26 cellular contexts compared by ENCODE assay signal in genomic region chr6:6796818-6797217, GRCh38.
DNase-seq lines count a peak whose midpoint lies in the region; ATAC-seq, FAIRE-seq and TF ChIP-seq lines count a peak whose summit lies in the region.
"Had no signal": no experiment of that assay in that cellular context is flagged by ENCODE, and none has a peak within 500 bp of the region (broad histone marks: within the 10 kb centered on the region; RNA-seq: fewer than 3 reads in every experiment).

No MANE protein-coding gene starts in this region.

- no peak overlapping the region for H2BK12ac ChIP-seq in neuronal stem cell (ENCODE audit: low read length)

- ATAC-seq in GM12878 (no peak), HG03457 (IDR thresholded peaks at IDR 0.05; ENCODE audit: unreplicated experiment) (no peak), HG03175 (IDR thresholded peaks at IDR 0.05; ENCODE audit: unreplicated experiment) (no peak)
- ATAC-seq: GM23338 had no signal

- POLR2A ChIA-PET in GM12878 (lab: Charles Lee), result interaction anchor here (0.7 kb wide), 2 partner anchors 23 to 72 kb away, joined by 3 to 8 read pairs; no protein-coding TSS in a partner anchor

- peaks cover 53% of the 10 kb centered on the region for H3K4me1 ChIP-seq in KMS-11 (ENCODE audit: low read depth, poor library complexity, severe bottlenecking)
- peaks cover 58% of the 10 kb centered on the region for H3K4me1 ChIP-seq in GM12878 (ENCODE audit: control insufficient read depth, insufficient read depth, low read length)
- peaks cover 0 to 2% of the 10 kb centered on the region in 2 donors for H3K4me1 ChIP-seq in neuronal stem cell (ENCODE audit: control insufficient read depth in 2 of 2, insufficient read depth in 1 of 2, low read depth in 1 of 2, low read length in 2 of 2)
- H3K4me1 ChIP-seq: SJCRH30 had no signal

- no peak overlapping the region for H3K4ac ChIP-seq in neuronal stem cell (ENCODE audit: low read length)

- RAD21 ChIA-PET in GM12878 (lab: Charles Lee; ENCODE audit: unreplicated experiment), result interaction anchor here (1.6 kb wide), 1 partner anchor 18 kb away, joined by 3 read pairs; no protein-coding TSS in a partner anchor

- H4K20me1 ChIP-seq in KMS-11 (ENCODE audit: insufficient read depth) (no peaks in the 10 kb centered on the region), GM12878 (ENCODE audit: control insufficient read depth, insufficient read depth) (no peaks in the 10 kb centered on the region)
- H4K20me1 ChIP-seq: BLaER1 had no signal

- TF ChIP-seq CTCF in KMS-11 (conservative IDR thresholded peaks at IDR 0.05; ENCODE audit: low read depth, low read length) (no peak), GM12878 (IDR thresholded peaks at IDR 0.05 in 2 of 3, conservative IDR thresholded peaks at IDR 0.05 in 1 of 3; ENCODE audit: control insufficient read depth in 2 of 3, extremely low read depth in 1 of 3, insufficient read depth in 1 of 3, low read depth in 3 of 3, low read length in 3 of 3) (no peak)

- CTCF ChIA-PET in GM12878 (lab: Yijun Ruan, JAX), result interaction anchor here (1.3 kb wide), 1 partner anchor 120 kb away, joined by 3 read pairs; no protein-coding TSS in a partner anchor

- H2BK5ac ChIP-seq in neuronal stem cell (ENCODE audit: low read length), result no peak overlapping the region

- no peak overlapping the region for H4K8ac ChIP-seq in neuronal stem cell (ENCODE audit: low read depth, low read length)

- 20% methylated on average over 11 of the region's 11 CpGs for WGBS in GM12878 (ENCODE audit: insufficient coverage, insufficient replicate concordance, low lambda C conversion rate, missing lambda C conversion rate)
- no CpG with 5 or more reads among the region's 11 CpGs for WGBS in neuronal stem cell (ENCODE audit: extremely low coverage in 2 of 2, insufficient read length in 2 of 2, insufficient replicate concordance in 1 of 2), 2 donors

- H3K9me3 ChIP-seq in GM12878 (replicated peaks; ENCODE audit: control insufficient read depth, insufficient read depth, low read length) (no peaks in the 10 kb centered on the region), neuronal stem cell (replicated peaks in 1 of 2; ENCODE audit: control insufficient read depth in 2 of 2, insufficient read depth in 1 of 2, low read depth in 1 of 2, low read length in 2 of 2) (no peaks in the 10 kb centered on the region)
- H3K9me3 ChIP-seq: BLaER1, SJCRH30 had no signal

- no peaks in the 10 kb centered on the region for H3K79me2 ChIP-seq in KMS-11 (ENCODE audit: insufficient read depth, low read depth)
- no peaks in the 10 kb centered on the region for H3K79me2 ChIP-seq in GM12878 (ENCODE audit: control insufficient read depth, insufficient read depth, low read length)

- H3K27ac ChIP-seq in KMS-11 (peak overlapping the region; percentile 96; the same call in 1 of the 2 replicates), GM12878 (ENCODE audit: control insufficient read depth, insufficient read depth) (no peak overlapping the region; the same call in 1 of the 2 replicates), neuronal stem cell (replicated peaks; ENCODE audit: low read length) (no peak overlapping the region)
- H3K27ac ChIP-seq: BLaER1, SJCRH30 had no signal

- no peak overlapping the region for H3K14ac ChIP-seq in neuronal stem cell (ENCODE audit: low read length)

- H2AK5ac ChIP-seq in neuronal stem cell (ENCODE audit: low read depth, low read length), result no peak overlapping the region

- H3K36me3 ChIP-seq in KMS-11 (ENCODE audit: insufficient read depth) (no peaks in the 10 kb centered on the region), GM12878 (ENCODE audit: control insufficient read depth in 2 of 2, insufficient read depth in 2 of 2, low read length in 1 of 2) (no peaks in the 10 kb centered on the region), neuronal stem cell (replicated peaks in 1 of 2; ENCODE audit: control insufficient read depth in 2 of 2, insufficient read depth in 2 of 2, low read length in 2 of 2) (no peaks in the 10 kb centered on the region)
- H3K36me3 ChIP-seq: BLaER1, SJCRH30 had no signal

- no peak overlapping the region for H3K18ac ChIP-seq in neuronal stem cell (ENCODE audit: low read length)

- no peak for TF ChIP-seq EP300 in GM12878 (IDR thresholded peaks at IDR 0.05; ENCODE audit: borderline replicate concordance in 1 of 2, control insufficient read depth in 1 of 2, low read depth in 2 of 2, low read length in 2 of 2)

- H3K9ac ChIP-seq in KMS-11, result no peak overlapping the region
- H3K9ac ChIP-seq in GM12878 (ENCODE audit: control insufficient read depth, insufficient read depth, low read length), result no peak overlapping the region
- H3K9ac ChIP-seq in neuronal stem cell (ENCODE audit: low read depth, low read length, poor library complexity), result no peak overlapping the region
- H3K9ac ChIP-seq: BLaER1 had no signal

- DNase-seq in CD1c-positive myeloid dendritic cell (ENCODE audit: extremely low spot score) (peak; percentile 49), GM12878 (ENCODE audit: low read depth, low spot score) (no peak), neuronal stem cell (ENCODE audit: low spot score) (no peak), NCI-H2081 treated with DMSO at 0.1 percent for 48 hours (lab: John Stamatoyannopoulos, UW) (no peak)
- DNase-seq: Calu3; CD8-positive, alpha-beta memory T cell; DMS153; HCEC 1CT; IMR-90; Karpas-422; NCI-H1092 treated with DMSO at 0.1 percent for 48 hours; NCI-H1436 treated with DMSO at 0.1 percent for 48 hours; NCI-H2029; NCI-H345; NCI-H524; NCI-H774; NK-92 treated with Interleukin-12 subunit alpha and Interleukin-12 subunit beta, amount 100 ng/mL, for 24 hours; OCI-M1; SJCRH30; T-helper 1 cell had no signal

- TF ChIP-seq RAD21 in GM12878 (IDR thresholded peaks at IDR 0.05; ENCODE audit: insufficient read depth, low read depth, low read length), result no peak

- no peak overlapping the region for H3K23ac ChIP-seq in neuronal stem cell (ENCODE audit: low read depth, low read length, poor library complexity)

- no peak overlapping the region for H2BK120ac ChIP-seq in neuronal stem cell (ENCODE audit: low read depth, low read length)

- H3K27me3 ChIP-seq in KMS-11 (ENCODE audit: insufficient read depth, low read depth), result no peaks in the 10 kb centered on the region
- no peaks in the 10 kb centered on the region for H3K27me3 ChIP-seq in GM12878 (replicated peaks in 1 of 2; ENCODE audit: control insufficient read depth in 2 of 2, insufficient read depth in 2 of 2, low read length in 1 of 2)
- no peaks in the 10 kb centered on the region for H3K27me3 ChIP-seq in neuronal stem cell (ENCODE audit: control insufficient read depth in 3 of 3, insufficient read depth in 3 of 3, low read depth in 1 of 3, low read length in 3 of 3)
- H3K27me3 ChIP-seq: BLaER1, SJCRH30 had no signal

- H2AFZ ChIP-seq in KMS-11 (ENCODE audit: low read depth), result no peak overlapping the region
- peak overlapping the region; percentile 44 for H2AFZ ChIP-seq in GM12878 (ENCODE audit: control insufficient read depth, low read depth, low read length)
- no peak overlapping the region for H2AFZ ChIP-seq in neuronal stem cell (ENCODE audit: low read length)

- SMC1A ChIA-PET in GM12878 (lab: Charles Lee; ENCODE audit: uncharacterized antibody, unreplicated experiment), result interaction anchor here (1.1 to 5.3 kb wide), 3 partner anchors 9 to 288 kb away, joined by 3 to 27 read pairs (median 4); no protein-coding TSS in a partner anchor

- FAIRE-seq in GM12878 (lab: Jason Lieb, UNC), result no peak
- FAIRE-seq: RCC 7860 had no signal

- peak overlapping the region; percentile 16 for H2BK15ac ChIP-seq in neuronal stem cell (ENCODE audit: low read length)

- no peak overlapping the region for H3K4me2 ChIP-seq in KMS-11
- peak overlapping the region; percentile 5; the same call in 1 of the 2 replicates for H3K4me2 ChIP-seq in GM12878 (ENCODE audit: control insufficient read depth, insufficient read depth)
- H3K4me2 ChIP-seq in neuronal stem cell (ENCODE audit: insufficient read depth, low read length, poor library complexity, severe bottlenecking), result no peak overlapping the region
- H3K4me2 ChIP-seq: BLaER1, GM23338 had no signal

- BruUV-seq in GM12878 (replicated peaks; lab: Mats Ljungman, UMichigan), result no TSS peak

- no peaks in the 10 kb centered on the region for H3K79me1 ChIP-seq in neuronal stem cell (ENCODE audit: low read depth, low read length)

- no peak for TF ChIP-seq POLR2A in GM12878 (IDR thresholded peaks at IDR 0.05; ENCODE audit: low read depth, low read length)

- in situ Hi-C loops in GM12878 (cut with MboI), result no loop called here

- intact Hi-C loops in GM12878 (cut with micrococcal nuclease; ENCODE audit: unreplicated experiment), result loop anchor here (5.0 to 10.0 kb wide), 4 partner anchors 120 to 445 kb away; partner anchors contain the start of gene LY86

- no peak overlapping the region for H3K4me3 ChIP-seq in KMS-11 (IDR thresholded peaks at IDR 0.05; ENCODE audit: insufficient read depth, low read depth, low read length)
- H3K4me3 ChIP-seq in GM12878, result no peak overlapping the region
- no peak overlapping the region for H3K4me3 ChIP-seq in neuronal stem cell (ENCODE audit: low read length in 2 of 2)
- H3K4me3 ChIP-seq: BLaER1, GM23338, SJCRH30 had no signal

- H4K91ac ChIP-seq in neuronal stem cell (ENCODE audit: low read depth, low read length, poor library complexity), result no peak overlapping the region

TF ChIP-seq in GM12878, 131 proteins besides CTCF, POLR2A, EP300 and RAD21 (continues in another document):
- TF ChIP-seq BHLHE40 (IDR thresholded peaks at IDR 0.05; ENCODE audit: borderline replicate concordance in 1 of 2, low read depth in 2 of 2, low read length in 1 of 2) (no peak), ZBTB4 (CRISPR knock-in tag; IDR thresholded peaks at IDR 0.05) (no peak), KLF5 (IDR thresholded peaks at IDR 0.05; ENCODE audit: partially characterized antibody) (no peak)
